ENCODE assay signal across 1 cellular context in the genomic region with DNA sequence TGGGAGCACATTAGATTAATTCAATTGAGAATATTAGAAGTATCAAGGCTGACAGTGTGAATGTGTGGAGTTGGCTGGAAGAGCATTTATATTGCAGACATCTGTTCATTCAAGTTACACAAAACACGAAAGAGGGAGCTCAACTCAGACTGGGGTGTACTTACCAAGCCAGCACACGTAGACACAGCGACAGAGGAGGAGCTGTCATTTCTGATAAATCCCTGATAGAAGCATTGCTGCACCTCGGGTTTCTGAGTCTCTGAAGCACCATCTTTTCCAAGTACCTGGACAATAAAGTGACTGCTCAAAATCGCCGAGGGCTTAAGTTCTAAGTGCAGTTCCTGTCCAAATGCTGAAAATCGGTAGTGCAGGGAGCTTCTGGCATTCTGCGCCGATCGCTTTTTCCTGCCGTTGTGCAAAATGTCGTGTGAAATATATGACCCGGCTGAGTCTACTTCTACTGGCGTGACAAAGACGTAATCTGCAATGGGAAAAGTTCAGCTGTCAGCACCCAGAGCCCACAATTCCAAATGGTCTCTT.
A peak's percentile ranks its signal among the peaks of the same experiment; 100 is the strongest.
TF ChIP-seq lines count a peak whose summit lies in the region.

No MANE protein-coding gene starts in this region.

TF ChIP-seq in GM23338, 12 proteins besides CTCF, POLR2A, EP300 and RAD21:
- TF ChIP-seq, protein P1, sequence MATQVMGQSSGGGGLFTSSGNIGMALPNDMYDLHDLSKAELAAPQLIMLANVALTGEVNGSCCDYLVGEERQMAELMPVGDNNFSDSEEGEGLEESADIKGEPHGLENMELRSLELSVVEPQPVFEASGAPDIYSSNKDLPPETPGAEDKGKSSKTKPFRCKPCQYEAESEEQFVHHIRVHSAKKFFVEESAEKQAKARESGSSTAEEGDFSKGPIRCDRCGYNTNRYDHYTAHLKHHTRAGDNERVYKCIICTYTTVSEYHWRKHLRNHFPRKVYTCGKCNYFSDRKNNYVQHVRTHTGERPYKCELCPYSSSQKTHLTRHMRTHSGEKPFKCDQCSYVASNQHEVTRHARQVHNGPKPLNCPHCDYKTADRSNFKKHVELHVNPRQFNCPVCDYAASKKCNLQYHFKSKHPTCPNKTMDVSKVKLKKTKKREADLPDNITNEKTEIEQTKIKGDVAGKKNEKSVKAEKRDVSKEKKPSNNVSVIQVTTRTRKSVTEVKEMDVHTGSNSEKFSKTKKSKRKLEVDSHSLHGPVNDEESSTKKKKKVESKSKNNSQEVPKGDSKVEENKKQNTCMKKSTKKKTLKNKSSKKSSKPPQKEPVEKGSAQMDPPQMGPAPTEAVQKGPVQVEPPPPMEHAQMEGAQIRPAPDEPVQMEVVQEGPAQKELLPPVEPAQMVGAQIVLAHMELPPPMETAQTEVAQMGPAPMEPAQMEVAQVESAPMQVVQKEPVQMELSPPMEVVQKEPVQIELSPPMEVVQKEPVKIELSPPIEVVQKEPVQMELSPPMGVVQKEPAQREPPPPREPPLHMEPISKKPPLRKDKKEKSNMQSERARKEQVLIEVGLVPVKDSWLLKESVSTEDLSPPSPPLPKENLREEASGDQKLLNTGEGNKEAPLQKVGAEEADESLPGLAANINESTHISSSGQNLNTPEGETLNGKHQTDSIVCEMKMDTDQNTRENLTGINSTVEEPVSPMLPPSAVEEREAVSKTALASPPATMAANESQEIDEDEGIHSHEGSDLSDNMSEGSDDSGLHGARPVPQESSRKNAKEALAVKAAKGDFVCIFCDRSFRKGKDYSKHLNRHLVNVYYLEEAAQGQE (IDR thresholded peaks at IDR 0.05; ENCODE audit: unreplicated experiment): peak; percentile 35
- TF ChIP-seq, protein P2, sequence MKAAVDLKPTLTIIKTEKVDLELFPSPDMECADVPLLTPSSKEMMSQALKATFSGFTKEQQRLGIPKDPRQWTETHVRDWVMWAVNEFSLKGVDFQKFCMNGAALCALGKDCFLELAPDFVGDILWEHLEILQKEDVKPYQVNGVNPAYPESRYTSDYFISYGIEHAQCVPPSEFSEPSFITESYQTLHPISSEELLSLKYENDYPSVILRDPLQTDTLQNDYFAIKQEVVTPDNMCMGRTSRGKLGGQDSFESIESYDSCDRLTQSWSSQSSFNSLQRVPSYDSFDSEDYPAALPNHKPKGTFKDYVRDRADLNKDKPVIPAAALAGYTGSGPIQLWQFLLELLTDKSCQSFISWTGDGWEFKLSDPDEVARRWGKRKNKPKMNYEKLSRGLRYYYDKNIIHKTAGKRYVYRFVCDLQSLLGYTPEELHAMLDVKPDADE (IDR thresholded peaks at IDR 0.05): no peak
